Comparison of ENCODE assay signal across 12 cellular contexts in genomic region chr20:3168079-3168828, GRCh38. TPM values are rescaled to one million over a fixed set of nuclear protein-coding genes. Genes with fewer than 3 reads are reported as not detected.
DNase-seq lines count a peak whose midpoint lies in the region; ATAC-seq and TF ChIP-seq lines count a peak whose summit lies in the region.
"Had no signal": no experiment of that assay in that cellular context is flagged by ENCODE, and none has a peak within 500 bp of the region (broad histone marks: within the 10 kb centered on the region; RNA-seq: fewer than 3 reads in every experiment).

No MANE protein-coding gene starts in this region.

- in situ Hi-C loops in T47D (cut with HindIII; ENCODE audit: low pct_unique_long_range_greater_than_20kb, low sequenced_read_pairs) = no loop called here

- WGBS in body of pancreas, 2 donors = 9 to 26% methylated on average over 9 to 38 of the region's 39 CpGs
- WGBS in upper lobe of left lung, 2 donors = 28 to 45% methylated on average over 26 to 33 of the region's 39 CpGs

- no peak overlapping the region for H3K4me3 Mint-ChIP-seq in MCF 10A (ENCODE audit: unreplicated experiment)

- no peak overlapping the region for H3K27ac Mint-ChIP-seq in MCF 10A (ENCODE audit: low read depth, unreplicated experiment)

- TF ChIP-seq EP300 in upper lobe of left lung (IDR thresholded peaks at IDR 0.05) = no peak

- peaks cover 41% of the 10 kb centered on the region for H3K4me1 ChIP-seq in body of pancreas
- H3K4me1 ChIP-seq in left lung = peaks cover 6 to 23% of the 10 kb centered on the region in 2 donors
- peaks cover 7 to 24% (median 17%) of the 10 kb centered on the region in 4 donors for H3K4me1 ChIP-seq in upper lobe of left lung

- TF ChIP-seq POLR2A in body of pancreas (IDR thresholded peaks at IDR 0.05) (peak; percentile 40 to 59 (median 54)), upper lobe of left lung (IDR thresholded peaks at IDR 0.05) (peak in 1 of 4 donors; percentile 39)

- no peaks in the 10 kb centered on the region for H3K36me3 Mint-ChIP-seq in MCF 10A (ENCODE audit: insufficient read depth, unreplicated experiment)

- no peaks in the 10 kb centered on the region for H3K9me3 Mint-ChIP-seq in MCF 10A (ENCODE audit: unreplicated experiment)

- no peaks in the 10 kb centered on the region for H3K4me1 Mint-ChIP-seq in MCF 10A (ENCODE audit: insufficient read depth, unreplicated experiment)

- intact Hi-C loops in MCF 10A (cut with micrococcal nuclease) (no loop called here), body of pancreas (cut with DNase I) (no loop called here), left lung (cut with DNase I) (no loop called here)

- peak; percentile 83 for ATAC-seq in body of pancreas
- peak; percentile 86 for ATAC-seq in left lung
- ATAC-seq in upper lobe of left lung (ENCODE audit: low FRiP score in 2 of 2) = peak; percentile 12 to 76

- H3K27ac ChIP-seq in body of pancreas (peak overlapping the region; percentile 62 to 82 (median 74)), left lung (peak overlapping the region in 1 of 2 donors; percentile 33), upper lobe of left lung (peak overlapping the region; percentile 38 to 77 (median 64))
- H3K27ac ChIP-seq: C4-2B, vagina had no signal

- no peaks in the 10 kb centered on the region for H3K27me3 Mint-ChIP-seq in MCF 10A (ENCODE audit: insufficient read depth, unreplicated experiment)

- H3K9me3 ChIP-seq in body of pancreas (no peaks in the 10 kb centered on the region), left lung (no peaks in the 10 kb centered on the region), upper lobe of left lung (no peaks in the 10 kb centered on the region)
- H3K9me3 ChIP-seq: vagina had no signal

- H3K27me3 ChIP-seq in body of pancreas = no peaks in the 10 kb centered on the region
- H3K27me3 ChIP-seq in left lung = peaks cover 0 to 58% of the 10 kb centered on the region in 2 donors
- peaks cover 0 to 9% (median 2%) of the 10 kb centered on the region in 4 donors for H3K27me3 ChIP-seq in upper lobe of left lung
- H3K27me3 ChIP-seq: vagina had no signal

- no TSS peak for BruUV-seq in MCF 10A (replicated peaks; lab: Mats Ljungman, UMichigan)

- DNase-seq in T47D (ENCODE audit: low read depth in 1 of 2, low spot score in 1 of 2) (peak; percentile 73 to 85), MCF 10A (ENCODE audit: unreplicated experiment) (no peak), body of pancreas (peak; percentile 74 to 86 (median 82)), left lung (peak in 1 of 2 donors; percentile 84), upper lobe of left lung (peak; percentile 78 to 88), amniotic stem cell (lab: John Stamatoyannopoulos, UW) (no peak), NOMO-1 (lab: John Stamatoyannopoulos, UW; ENCODE audit: unreplicated experiment in 2 of 2) (no peak), NCI-H1417 treated with DMSO at 0.1 percent for 48 hours (lab: John Stamatoyannopoulos, UW) (no peak)
- DNase-seq: activated T-cell treated with anti-CD3 and anti-CD28 coated beads for 4 hours; effector CD4-positive, alpha-beta T cell had no signal

- CTCF ChIA-PET in MCF 10A (lab: Yijun Ruan, JAX) = no interaction called here

- TF ChIP-seq CTCF in MCF 10A (IDR thresholded peaks at IDR 0.05; ENCODE audit: unreplicated experiment) = no peak
- TF ChIP-seq CTCF in body of pancreas (IDR thresholded peaks at IDR 0.05) = peak in 1 of 7 experiments; percentile 5
- TF ChIP-seq CTCF in left lung (IDR thresholded peaks at IDR 0.05) = no peak
- no peak for TF ChIP-seq CTCF in upper lobe of left lung (IDR thresholded peaks at IDR 0.05)

- POLR2A ChIA-PET in MCF 10A (lab: Yijun Ruan, JAX) = no interaction called here

- no peaks in the 10 kb centered on the region for H3K36me3 ChIP-seq in body of pancreas (replicated peaks in 1 of 2; ENCODE audit: insufficient read depth in 1 of 2, low read depth in 2 of 2)
- no peaks in the 10 kb centered on the region for H3K36me3 ChIP-seq in left lung
- peaks cover 0 to 9% (median 0%) of the 10 kb centered on the region in 4 donors for H3K36me3 ChIP-seq in upper lobe of left lung
- H3K36me3 ChIP-seq: vagina had no signal

- H3K4me3 ChIP-seq in body of pancreas (peak overlapping the region; percentile 4 to 57), left lung (peak overlapping the region; percentile 33 to 40), upper lobe of left lung (peak overlapping the region in 3 of 4 donors; percentile 47 to 55 (median 50))

RNA-seq across cellular contexts. Expression of gene LZTS3, which starts 5.1 kb away (rescaled TPM):
- total RNA-seq in MCF 10A (2022) (5.3 and 8.5 TPM in 2 replicates), body of pancreas (10 to 100 TPM; 38.4 to 72.2 TPM), left lung (10 to 100 TPM; 12.3 to 21.0 TPM), upper lobe of left lung (10 to 100 TPM; 19.1 to 52.2 (median 31.1) TPM)

RNA-seq across cellular contexts. Expression of gene FASTKD5, which starts 8.6 kb away (rescaled TPM):
- total RNA-seq in MCF 10A (2022) = 15.0 and 18.2 TPM in 2 replicates
- total RNA-seq in body of pancreas = 1 to 10 TPM; 7.0 to 7.3 TPM
- 10 to 100 TPM; 17.3 to 19.0 TPM for total RNA-seq in left lung
- 10 to 100 TPM; 10.1 to 24.3 (median 16.5) TPM for total RNA-seq in upper lobe of left lung

RNA-seq across cellular contexts. Expression of gene UBOX5, which starts 8.6 kb away (rescaled TPM):
- total RNA-seq in MCF 10A (2022) (5.0 and 5.9 TPM in 2 replicates), body of pancreas (1 to 10 TPM; 3.9 to 4.9 TPM), left lung (1 to 10 TPM; 5.2 TPM), upper lobe of left lung (10 to 100 TPM in 1 of 6 donors, 1 to 10 TPM in 5; 5.3 to 10.5 (median 7.3) TPM)

RNA-seq across cellular contexts. Expression of gene DDRGK1, which starts 36.2 kb away (rescaled TPM):
- total RNA-seq in MCF 10A (2022) (116 and 136 TPM in 2 replicates), body of pancreas (10 to 100 TPM; 64.3 to 82.8 TPM), left lung (100 to 1,000 TPM in 1 of 2 donors, 10 to 100 TPM in 1; 83.9 to 107 TPM), upper lobe of left lung (100 to 1,000 TPM in 5 of 6 donors, 10 to 100 TPM in 1; 90.2 to 192 (median 110) TPM)

RNA-seq across cellular contexts. Expression of gene ITPA, which starts 41.0 kb away (rescaled TPM):
- total RNA-seq in MCF 10A (2022) (69.4 and 97.1 TPM in 2 replicates), body of pancreas (10 to 100 TPM; 31.4 to 36.3 TPM), left lung (10 to 100 TPM; 45.7 to 48.0 TPM), upper lobe of left lung (10 to 100 TPM; 31.5 to 58.5 (median 43.3) TPM)

Comparison
In these comparisons a context has a peak if more than half of its experiments do, and no peak if none do; other contexts are left out.
1. DNase-seq: peak in T47D (2 of 2), body of pancreas (4 of 4) and upper lobe of left lung (2 of 2); none in MCF 10A (single experiment), amniotic stem cell (single experiment), NOMO-1 (0 of 2) and NCI-H1417 treated with DMSO at 0.1 percent for 48 hours (single experiment).
2. Peak in every context shown above with its lines, with median percentiles within 50 percentile points of each other: ATAC-seq and H3K4me3 ChIP-seq.